Comparison of ENCODE assay signal across 9 cellular contexts in the genomic region with DNA sequence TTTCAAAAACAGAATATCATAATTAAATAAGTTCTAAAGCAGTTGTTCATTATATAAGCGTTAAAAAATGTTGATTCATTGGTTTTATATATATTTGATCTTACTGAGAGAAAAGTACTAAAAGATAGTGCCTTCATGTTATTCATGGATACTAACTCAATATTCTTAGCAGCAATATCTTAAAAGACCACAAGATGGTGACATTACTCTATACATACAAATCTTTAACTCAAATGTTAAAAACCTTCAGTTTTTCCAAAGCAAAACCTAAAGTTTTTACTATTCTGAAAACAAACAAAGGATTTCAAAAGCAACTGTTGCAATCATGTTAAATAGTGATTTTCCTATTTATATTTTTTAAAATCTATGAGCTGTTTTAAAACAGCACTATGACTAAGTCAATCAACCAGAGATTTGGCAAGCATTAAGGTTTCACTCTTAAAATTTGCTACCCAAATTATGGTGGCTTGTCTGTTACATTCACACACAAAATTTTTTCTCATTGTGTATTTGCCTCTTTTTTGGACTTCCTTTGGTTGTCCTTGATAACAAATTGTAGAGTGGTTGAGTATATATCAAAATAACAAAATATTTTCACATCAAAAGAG. TPM values are rescaled to one million over a fixed set of nuclear protein-coding genes. Genes with fewer than 3 reads are reported as not detected.
DNase-seq lines count a peak whose midpoint lies in the region; ATAC-seq and TF ChIP-seq lines count a peak whose summit lies in the region.
"Had no signal": no experiment of that assay in that cellular context is flagged by ENCODE, and none has a peak within 500 bp of the region (broad histone marks: within the 10 kb centered on the region; RNA-seq: fewer than 3 reads in every experiment).

No MANE protein-coding gene starts in this region.

- TF ChIP-seq POLR2A in body of pancreas (IDR thresholded peaks at IDR 0.05) = no peak

- H2BK5ac ChIP-seq in mesenchymal stem cell (ENCODE audit: low read depth, low read length, poor library complexity, severe bottlenecking) = no peak overlapping the region

- no peak overlapping the region for H3K14ac ChIP-seq in mesenchymal stem cell (ENCODE audit: low read length in 2 of 2)

- no peak overlapping the region for H3K4ac ChIP-seq in mesenchymal stem cell (ENCODE audit: low read depth in 1 of 2, low read length in 2 of 2)

- no peaks in the 10 kb centered on the region for H3K9me3 ChIP-seq in body of pancreas
- H3K9me3 ChIP-seq in mesenchymal stem cell (ENCODE audit: control insufficient read depth, low read length) = no peaks in the 10 kb centered on the region

- no peak overlapping the region for H4K91ac ChIP-seq in mesenchymal stem cell (ENCODE audit: low read length)

- no peak overlapping the region for H2BK120ac ChIP-seq in mesenchymal stem cell (ENCODE audit: low read depth, low read length)

- H3K27ac ChIP-seq in 22Rv1 (no peak overlapping the region), body of pancreas (no peak overlapping the region), mesenchymal stem cell (ENCODE audit: low read length, poor library complexity, severe bottlenecking) (no peak overlapping the region)

- peak overlapping the region; percentile 51 for H3K9ac ChIP-seq in mesenchymal stem cell (ENCODE audit: low read length)

- no peak for ATAC-seq in body of pancreas
- ATAC-seq in HG03175 (IDR thresholded peaks at IDR 0.05; ENCODE audit: unreplicated experiment) = no peak
- no peak for ATAC-seq in HG03439 (IDR thresholded peaks at IDR 0.05; ENCODE audit: unreplicated experiment)

- intact Hi-C loops in body of pancreas (cut with DNase I) = no loop called here

- no peak overlapping the region for H2AK5ac ChIP-seq in mesenchymal stem cell (ENCODE audit: low read length, severe bottlenecking)

- H2BK12ac ChIP-seq in mesenchymal stem cell (ENCODE audit: low read length in 2 of 2) = no peak overlapping the region

- H2BK15ac ChIP-seq in mesenchymal stem cell (ENCODE audit: low read depth, poor library complexity, severe bottlenecking) = no peak overlapping the region

- no peak for DNase-seq in GM13976 (ENCODE audit: low spot score)
- peak; percentile 83 for DNase-seq in NAMALWA (ENCODE audit: low spot score)
- DNase-seq in body of pancreas = no peak
- peak; percentile 52 for DNase-seq in mesenchymal stem cell
- no peak for DNase-seq in activated CD4-positive, CD25-positive, alpha-beta regulatory T cell (lab: John Stamatoyannopoulos, UW)
- DNase-seq: activated naive CD8-positive, alpha-beta T cell treated with anti-CD3 and anti-CD28 coated beads, Interleukin-2, amount 10 ng/mL, durations not matched to agents 7 days and 5 days had no signal

- no peak overlapping the region for H3K23ac ChIP-seq in mesenchymal stem cell (ENCODE audit: low read length in 2 of 2)

- TF ChIP-seq CTCF in 22Rv1 (IDR thresholded peaks at IDR 0.05) = peak; percentile 83
- peak; percentile 37 for TF ChIP-seq CTCF in GM13976 (IDR thresholded peaks at IDR 0.05; ENCODE audit: borderline replicate concordance, control extremely low read depth, extremely low read depth, insufficient read depth, missing control alignments)
- TF ChIP-seq CTCF in body of pancreas (IDR thresholded peaks at IDR 0.05) = peak; percentile 19 to 72 (median 60)

- H3K4me3 ChIP-seq in body of pancreas (no peak overlapping the region), mesenchymal stem cell (ENCODE audit: insufficient read depth in 1 of 2, low read depth in 1 of 2, low read length in 2 of 2) (no peak overlapping the region)

- no peak overlapping the region for H3K4me2 ChIP-seq in mesenchymal stem cell (ENCODE audit: low read length, poor library complexity, severe bottlenecking)

- H3K27me3 ChIP-seq in body of pancreas (no peaks in the 10 kb centered on the region), mesenchymal stem cell (ENCODE audit: control insufficient read depth in 1 of 2, insufficient read depth in 1 of 2, low read length in 2 of 2) (no peaks in the 10 kb centered on the region)

- WGBS in body of pancreas, 2 donors = 2 to 4% methylated on average over 1 of the region's 1 CpG
- WGBS in mesenchymal stem cell = no CpG with 5 or more reads among the region's 1 CpG

- H4K8ac ChIP-seq in mesenchymal stem cell (ENCODE audit: low read length) = no peak overlapping the region

- H3K36me3 ChIP-seq in body of pancreas (replicated peaks in 1 of 2; ENCODE audit: insufficient read depth in 1 of 2, low read depth in 2 of 2) (no peaks in the 10 kb centered on the region), mesenchymal stem cell (ENCODE audit: control insufficient read depth in 1 of 2, insufficient read depth in 2 of 2, low read depth in 1 of 2, low read length in 2 of 2) (no peaks in the 10 kb centered on the region)

- no peaks in the 10 kb centered on the region for H3K4me1 ChIP-seq in body of pancreas
- no peaks in the 10 kb centered on the region for H3K4me1 ChIP-seq in mesenchymal stem cell (ENCODE audit: control insufficient read depth, insufficient read depth, low read depth, low read length)

- in situ Hi-C loops in GM13976 (cut with MboI; ENCODE audit: low sequenced_read_pairs, unreplicated experiment) = loop anchor here (25.0 kb wide), 1 partner anchor 1047 kb away; no protein-coding TSS in a partner anchor

- no peaks in the 10 kb centered on the region for H3K79me1 ChIP-seq in mesenchymal stem cell (replicated peaks; ENCODE audit: low read length, poor library complexity, severe bottlenecking)

- no peak overlapping the region for H2AFZ ChIP-seq in mesenchymal stem cell (ENCODE audit: low read depth, low read length)

- no peak overlapping the region for H3K18ac ChIP-seq in mesenchymal stem cell (ENCODE audit: low read depth in 1 of 2, low read length in 2 of 2)

RNA-seq across cellular contexts. Expression of a gene that starts 50.1 kb away (rescaled TPM):
- total RNA-seq in body of pancreas = 1 to 10 TPM in 1 of 2 donors, not detected in 1; 3.9 TPM
- not detected for polyA plus RNA-seq in mesenchymal stem cell (2013, experiment 1 of 2)
- not detected for polyA plus RNA-seq in mesenchymal stem cell (2013, experiment 2 of 2)
- total RNA-seq: activated naive CD8-positive, alpha-beta T cell treated with anti-CD3 and anti-CD28 coated beads, Interleukin-2, amount 10 ng/mL, durations not matched to agents 7 days and 5 days had no signal

Comparison
In these comparisons a context has a peak if more than half of its experiments do, and no peak if none do; other contexts are left out.
1. DNase-seq: peak in NAMALWA (single experiment) and mesenchymal stem cell (single experiment); none in GM13976 (single experiment), body of pancreas (0 of 4) and activated CD4-positive, CD25-positive, alpha-beta regulatory T cell (0 of 4).
2. Peak in every context shown above with its lines, with median percentiles within 50 percentile points of each other: CTCF ChIP-seq.